ENCODE assay signal across 12 cellular contexts in genomic region chr1:92459871-92460320, GRCh38. TPM values are rescaled to one million over a fixed set of nuclear protein-coding genes. Genes with fewer than 3 reads are reported as not detected.
DNase-seq lines count a peak whose midpoint lies in the region; ATAC-seq and TF ChIP-seq lines count a peak whose summit lies in the region.
"Had no signal": no experiment of that assay in that cellular context is flagged by ENCODE, and none has a peak within 500 bp of the region (broad histone marks: within the 10 kb centered on the region; RNA-seq: fewer than 3 reads in every experiment).

No MANE protein-coding gene starts in this region.

- H3K27me3 ChIP-seq in right atrium auricular region (no peaks in the 10 kb centered on the region), SU-DHL-6 (ENCODE audit: low read length) (no peaks in the 10 kb centered on the region), upper lobe of right lung (no peaks in the 10 kb centered on the region)
- H3K27me3 ChIP-seq: tibial nerve had no signal

- no peak overlapping the region for H3K4me3 ChIP-seq in right atrium auricular region
- no peak overlapping the region for H3K4me3 ChIP-seq in SU-DHL-6 (ENCODE audit: insufficient read depth, low read length, poor library complexity, severe bottlenecking)
- no peak overlapping the region for H3K4me3 ChIP-seq in upper lobe of right lung
- H3K4me3 ChIP-seq: tibial nerve had no signal

- H3K4me2 ChIP-seq in SU-DHL-6 (ENCODE audit: low read depth, low read length, poor library complexity, severe bottlenecking): no peak overlapping the region

- no peak for TF ChIP-seq CTCF in right atrium auricular region (IDR thresholded peaks at IDR 0.05)
- no peak for TF ChIP-seq CTCF in SU-DHL-6 (IDR thresholded peaks at IDR 0.05; ENCODE audit: insufficient read depth, low read length, poor library complexity, severe bottlenecking)
- no peak for TF ChIP-seq CTCF in upper lobe of right lung (IDR thresholded peaks at IDR 0.05)

- no peaks in the 10 kb centered on the region for H4K20me1 ChIP-seq in SU-DHL-6 (ENCODE audit: low read depth, low read length)

- DNase-seq in Right ventricle myocardium superior: no peak
- DNase-seq in right atrium auricular region (ENCODE audit: low spot score): no peak
- DNase-seq in left ventricle myocardium superior: no peak
- no peak for DNase-seq in upper lobe of right lung
- no peak for DNase-seq in ACHN
- DNase-seq in cerebellum (ENCODE audit: low spot score): no peak
- DNase-seq in LoVo (ENCODE audit: low spot score): no peak
- DNase-seq: activated CD8-positive, alpha-beta memory T cell treated with anti-CD3 and anti-CD28 coated beads for 24 hours; NCI-H2029 treated with DMSO at 0.1 percent for 48 hours; stimulated activated CD4-positive, alpha-beta T cell treated with anti-CD3 and anti-CD28 coated beads, Interleukin-4, amount 100 ng/mL, for 4 hours had no signal

- intact Hi-C loops in Right ventricle myocardium superior (cut with DNase I) (no loop called here), left ventricle myocardium superior (cut with micrococcal nuclease) (no loop called here), upper lobe of right lung (cut with DNase I) (no loop called here)

- H3K9me3 ChIP-seq in right atrium auricular region (no peaks in the 10 kb centered on the region), SU-DHL-6 (ENCODE audit: insufficient read depth, low read length) (no peaks in the 10 kb centered on the region), upper lobe of right lung (no peaks in the 10 kb centered on the region)
- H3K9me3 ChIP-seq: tibial nerve had no signal

- H3K79me2 ChIP-seq in SU-DHL-6 (ENCODE audit: insufficient read depth, low read length): no peaks in the 10 kb centered on the region

- H2AFZ ChIP-seq in SU-DHL-6 (ENCODE audit: low read depth, low read length, severe bottlenecking): peak overlapping the region; percentile 71

- no peaks in the 10 kb centered on the region for H3K4me1 ChIP-seq in right atrium auricular region
- H3K4me1 ChIP-seq in upper lobe of right lung: peaks cover 4% of the 10 kb centered on the region
- H3K4me1 ChIP-seq: tibial nerve had no signal

- H3F3A ChIP-seq in SU-DHL-6 (ENCODE audit: insufficient read depth): no peaks in the 10 kb centered on the region

- no peak overlapping the region for H3K9ac ChIP-seq in SU-DHL-6 (ENCODE audit: low read length)

- H3K9me2 ChIP-seq in SU-DHL-6 (replicated peaks; ENCODE audit: insufficient read depth, low read length): no peaks in the 10 kb centered on the region

- H3K36me3 ChIP-seq in right atrium auricular region (no peaks in the 10 kb centered on the region), SU-DHL-6 (ENCODE audit: low read length) (no peaks in the 10 kb centered on the region), upper lobe of right lung (no peaks in the 10 kb centered on the region)
- H3K36me3 ChIP-seq: tibial nerve had no signal

- ATAC-seq in Right ventricle myocardium superior (ENCODE audit: poor library complexity): peak; percentile 59
- peak; percentile 55 for ATAC-seq in left ventricle myocardium superior
- peak; percentile 92 for ATAC-seq in upper lobe of right lung

- in situ Hi-C loops in ACHN (cut with HindIII; ENCODE audit: low pct_ligation_motif_present, low pct_unique_long_range_greater_than_20kb, low sequenced_read_pairs): no loop called here

- H3K27ac ChIP-seq in right atrium auricular region (peak overlapping the region in 1 of 2 donors; percentile 16), SU-DHL-6 (ENCODE audit: low read depth, low read length) (no peak overlapping the region), upper lobe of right lung (peak overlapping the region; percentile 52)
- H3K27ac ChIP-seq: tibial nerve had no signal

RNA-seq across cellular contexts. Expression of gene GFI1, which starts 26.8 kb away (rescaled TPM):
- 0.19 TPM for total RNA-seq in Right ventricle myocardium superior
- 1 to 10 TPM in 1 of 2 donors, under 1 TPM in 1; 0.30 to 1.1 TPM for total RNA-seq in right atrium auricular region
- total RNA-seq in left ventricle myocardium superior: 0.30 TPM
- 5.4 TPM for total RNA-seq in upper lobe of right lung
- total RNA-seq in cerebellum: not detected
